15 cellular contexts compared by ENCODE assay signal in the genomic region with DNA sequence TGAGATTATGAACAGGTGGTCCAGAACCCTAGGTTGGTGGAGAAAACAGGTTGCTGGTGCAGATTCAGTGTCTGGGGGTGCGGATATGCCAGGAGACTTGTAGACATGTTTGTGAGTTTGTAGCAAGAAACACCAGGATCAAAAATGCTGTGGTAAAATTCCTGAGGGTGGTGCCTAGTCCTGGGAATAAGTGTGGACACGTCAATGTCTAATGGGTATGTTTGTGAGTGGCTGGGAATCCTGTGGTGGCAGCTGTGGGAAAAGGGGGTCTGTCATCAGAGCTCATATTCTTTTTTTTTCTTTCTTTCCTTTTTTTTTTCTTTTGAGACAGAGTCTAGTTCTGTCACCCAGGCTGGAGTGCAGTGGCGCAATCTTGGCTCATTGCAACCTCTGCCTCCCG. TPM values are rescaled to one million over a fixed set of nuclear protein-coding genes. Genes with fewer than 3 reads are reported as not detected.
DNase-seq lines count a peak whose midpoint lies in the region; ATAC-seq and TF ChIP-seq lines count a peak whose summit lies in the region.
"Had no signal": no experiment of that assay in that cellular context is flagged by ENCODE, and none has a peak within 500 bp of the region (broad histone marks: within the 10 kb centered on the region; RNA-seq: fewer than 3 reads in every experiment).

No MANE protein-coding gene starts in this region.

- H3K27me3 Mint-ChIP-seq in stimulated activated naive CD8-positive, alpha-beta T cell treated with anti-CD3 and anti-CD28 coated beads, Interleukin-15, Interleukin-2, amounts not matched to agents 100 ng/mL and 50 ng/mL, for 24 hours: no peaks in the 10 kb centered on the region

- H3K27ac Mint-ChIP-seq in stimulated activated naive CD8-positive, alpha-beta T cell treated with anti-CD3 and anti-CD28 coated beads, Interleukin-15, Interleukin-2, amounts not matched to agents 100 ng/mL and 50 ng/mL, for 24 hours: peak overlapping the region; percentile 22

- H3K36me3 ChIP-seq in mesodermal cell (ENCODE audit: control insufficient read depth, insufficient read depth, low read length): peaks cover 63% of the 10 kb centered on the region

- peaks cover 70% of the 10 kb centered on the region for H3K4me1 Mint-ChIP-seq in stimulated activated naive CD8-positive, alpha-beta T cell treated with anti-CD3 and anti-CD28 coated beads, Interleukin-15, Interleukin-2, amounts not matched to agents 100 ng/mL and 50 ng/mL, for 24 hours (ENCODE audit: low read depth)

- 92 to 97% methylated on average over 2 to 3 of the region's 4 CpGs for WGBS in mesodermal cell (ENCODE audit: insufficient coverage in 2 of 2), 2 experiments

- peak overlapping the region in 35 of 59 donors; percentile 0 to 47 (median 19) for H3K4me3 ChIP-seq in dorsolateral prefrontal cortex
- no peak overlapping the region for H3K4me3 ChIP-seq in mesodermal cell (ENCODE audit: extremely low read depth, insufficient read depth, low read length, poor library complexity, severe bottlenecking)
- H3K4me3 ChIP-seq: K562, vagina had no signal

- H3K4me1 ChIP-seq in mesodermal cell (ENCODE audit: control insufficient read depth, insufficient read depth, low read length, poor library complexity, severe bottlenecking): peaks cover 11% of the 10 kb centered on the region

- H3K9me3 ChIP-seq in mesodermal cell (ENCODE audit: control insufficient read depth, low read length): peaks cover 15% of the 10 kb centered on the region
- H3K9me3 ChIP-seq: vagina had no signal

- H3K27ac ChIP-seq in dorsolateral prefrontal cortex (peak overlapping the region; percentile 63 to 99 (median 96)), mesodermal cell (ENCODE audit: low read depth, low read length, severe bottlenecking) (peak overlapping the region; percentile 59)
- H3K27ac ChIP-seq: vagina had no signal

- intact Hi-C loops in dorsolateral prefrontal cortex (cut with DNase I): loop anchor here in 1 of 2 donors (5.0 kb wide), 1 partner anchor 35 kb away; a partner anchor contains a TSS

- no peak for DNase-seq in stimulated activated naive CD8-positive, alpha-beta T cell treated with anti-CD3 and anti-CD28 coated beads, Interleukin-15, Interleukin-2, amounts not matched to agents 100 U/mL and 50 U/mL, for 24 hours
- DNase-seq in dorsolateral prefrontal cortex (no peak), NCI-H524 treated with DMSO at 0.1 percent for 48 hours (lab: John Stamatoyannopoulos, UW) (no peak), mesenteric fat pad (ENCODE audit: low spot score) (no peak)
- DNase-seq in activated CD4-positive, CD25-positive, alpha-beta regulatory T cell treated with anti-CD3 and anti-CD28 coated beads, Interleukin-2, amount 50 U/mL, for 72 hours: no peak
- DNase-seq: activated CD4-positive, alpha-beta T cell treated with anti-CD3 and anti-CD28 coated beads for 48 hours; activated naive CD4-positive, alpha-beta T cell; DMS79 treated with DMSO at 0.1 percent for 48 hours; effector memory CD4-positive, alpha-beta T cell; small intestine had no signal

- no peak overlapping the region for H3K4me3 Mint-ChIP-seq in stimulated activated naive CD8-positive, alpha-beta T cell treated with anti-CD3 and anti-CD28 coated beads, Interleukin-15, Interleukin-2, amounts not matched to agents 100 ng/mL and 50 ng/mL, for 24 hours

- ATAC-seq in stimulated activated naive CD8-positive, alpha-beta T cell treated with anti-CD3 and anti-CD28 coated beads, Interleukin-15, Interleukin-2, amounts not matched to agents 100 U/mL and 50 U/mL, for 24 hours: no peak
- ATAC-seq in HG02981 (IDR thresholded peaks at IDR 0.05; ENCODE audit: unreplicated experiment): no peak
- ATAC-seq: K562 had no signal

- H3K9me3 Mint-ChIP-seq in stimulated activated naive CD8-positive, alpha-beta T cell treated with anti-CD3 and anti-CD28 coated beads, Interleukin-15, Interleukin-2, amounts not matched to agents 100 ng/mL and 50 ng/mL, for 24 hours: peaks cover 9% of the 10 kb centered on the region

- no peaks in the 10 kb centered on the region for H3K27me3 ChIP-seq in dorsolateral prefrontal cortex
- H3K27me3 ChIP-seq: vagina had no signal

- no peak for TF ChIP-seq CTCF in dorsolateral prefrontal cortex (IDR thresholded peaks at IDR 0.05 in 54 of 56, conservative IDR thresholded peaks at IDR 0.05 in 2 of 56; ENCODE audit: low read depth in 1 of 56, partially characterized antibody in 56 of 56)

- peaks cover 82% of the 10 kb centered on the region for H3K36me3 Mint-ChIP-seq in stimulated activated naive CD8-positive, alpha-beta T cell treated with anti-CD3 and anti-CD28 coated beads, Interleukin-15, Interleukin-2, amounts not matched to agents 100 ng/mL and 50 ng/mL, for 24 hours (ENCODE audit: low read depth)

RNA-seq across cellular contexts. Expression of a gene that starts 7.2 kb away (rescaled TPM):
- total RNA-seq in dorsolateral prefrontal cortex (100 to 1,000 TPM in 5 of 120 experiments, 10 to 100 TPM in 115; 19.1 to 168 (median 46.2) TPM), mesenteric fat pad (11.0 TPM)
- 10.9 TPM for polyA plus RNA-seq in mesodermal cell (2013, experiment 1 of 2)
- polyA plus RNA-seq in mesodermal cell (2013, experiment 2 of 2): 10.7 TPM

RNA-seq across cellular contexts. Expression of a gene that starts 36.8 kb away (rescaled TPM):
- total RNA-seq in dorsolateral prefrontal cortex (10 to 100 TPM in 78 of 120 experiments, 1 to 10 TPM in 42; 3.9 to 28.7 (median 11.3) TPM), mesenteric fat pad (2.4 TPM)
- 28.6 TPM for polyA plus RNA-seq in mesodermal cell (2013, experiment 1 of 2)
- polyA plus RNA-seq in mesodermal cell (2013, experiment 2 of 2): 26.9 TPM
